Comparison of ENCODE assay signal across 22 cellular contexts in genomic region chr20:48489656-48490055, GRCh38.
DNase-seq lines count a peak whose midpoint lies in the region; ATAC-seq, FAIRE-seq and TF ChIP-seq lines count a peak whose summit lies in the region.
"Had no signal": no experiment of that assay in that cellular context is flagged by ENCODE, and none has a peak within 500 bp of the region (broad histone marks: within the 10 kb centered on the region; RNA-seq: fewer than 3 reads in every experiment).

No MANE protein-coding gene starts in this region.

- H3K9me3 ChIP-seq in K562 (replicated peaks; ENCODE audit: control insufficient read depth, insufficient read depth, low read depth, low read length): no peaks in the 10 kb centered on the region
- H3K9me3 ChIP-seq in thyroid gland: no peaks in the 10 kb centered on the region
- H3K9me3 ChIP-seq: esophagus muscularis mucosa had no signal

- no TSS peak for BruUV-seq in K562 (replicated peaks; lab: Mats Ljungman, UMichigan)

- H2AFZ ChIP-seq in K562 (ENCODE audit: low read depth, low read length): no peak overlapping the region

- TF ChIP-seq EP300 in K562 (IDR thresholded peaks at IDR 0.05; ENCODE audit: low read length): no peak

- TF ChIP-seq RAD21 in K562 (CRISPR knock-in tag; conservative IDR thresholded peaks at IDR 0.05 in 1 of 2, IDR thresholded peaks at IDR 0.05 in 1 of 2): no peak

- H3K27me3 ChIP-seq in K562 (ENCODE audit: control insufficient read depth in 2 of 2, insufficient read depth in 2 of 2, low read length in 2 of 2) (peaks cover 0 to 4% of the 10 kb centered on the region in 2 experiments; a peak in 2 of 5 replicates), thyroid gland (no peaks in the 10 kb centered on the region)

- H3K79me2 ChIP-seq in K562 (ENCODE audit: control insufficient read depth, insufficient read depth, low read length): no peaks in the 10 kb centered on the region

- H3K36me3 ChIP-seq in K562 (ENCODE audit: control insufficient read depth, insufficient read depth, low read length): no peaks in the 10 kb centered on the region
- no peaks in the 10 kb centered on the region for H3K36me3 ChIP-seq in thyroid gland
- H3K36me3 ChIP-seq: esophagus muscularis mucosa had no signal

- FAIRE-seq in K562 (lab: Jason Lieb, UNC) (no peak), H54 (lab: Jason Lieb, UNC) (no peak)
- FAIRE-seq: astrocyte, urothelium cell line had no signal

- in situ Hi-C loops in K562 (cut with MboI): no loop called here

- H3K4me3 ChIP-seq in K562 (no peak overlapping the region), thyroid gland (replicated peaks in 1 of 3) (no peak overlapping the region)
- H3K4me3 ChIP-seq: esophagus muscularis mucosa, lung had no signal

- TF ChIP-seq POLR2A in K562 (conservative IDR thresholded peaks at IDR 0.05) (no peak), H54 (IDR thresholded peaks at IDR 0.05; ENCODE audit: low read depth, low read length) (no peak), thyroid gland (IDR thresholded peaks at IDR 0.05) (no peak)

- intact Hi-C loops in K562 (cut with micrococcal nuclease) (no loop called here), thyroid gland (cut with DNase I) (no loop called here)

- H3K4me1 ChIP-seq in K562 (replicated peaks in 1 of 2; ENCODE audit: control insufficient read depth in 2 of 2, insufficient read depth in 2 of 2, low read length in 2 of 2): no peaks in the 10 kb centered on the region
- no peaks in the 10 kb centered on the region for H3K4me1 ChIP-seq in thyroid gland
- H3K4me1 ChIP-seq: esophagus muscularis mucosa had no signal

- H4K20me1 ChIP-seq in K562 (replicated peaks; ENCODE audit: control insufficient read depth, insufficient read depth, low read length): no peaks in the 10 kb centered on the region

- no peak overlapping the region for H3K9ac ChIP-seq in K562 (ENCODE audit: insufficient read depth in 1 of 2, low read depth in 2 of 2, low read length in 2 of 2)

- H3K9me1 ChIP-seq in K562 (ENCODE audit: control insufficient read depth, insufficient read depth, low read length): no peaks in the 10 kb centered on the region

- WGBS in K562 (ENCODE audit: insufficient coverage, low coverage, missing lambda C conversion rate): 0% methylated on average over 8 of the region's 8 CpGs
- WGBS in thyroid gland, 2 donors: 57 to 74% methylated on average over 6 to 8 of the region's 8 CpGs

- no peak for TF ChIP-seq CTCF in K562 (IDR thresholded peaks at IDR 0.05 in 2 of 3, conservative IDR thresholded peaks at IDR 0.05 in 1 of 3; ENCODE audit: insufficient read depth in 2 of 3, low read depth in 1 of 3, low read length in 3 of 3)
- no peak for TF ChIP-seq CTCF in thyroid gland (IDR thresholded peaks at IDR 0.05)

- POLR2A ChIA-PET in K562 (lab: Yijun Ruan, JAX): no interaction called here

- DNase-seq in NCI-H1092 treated with DMSO at 0.1 percent for 48 hours (lab: John Stamatoyannopoulos, UW): peak; percentile 38
- no peak for DNase-seq in NCI-H1092 (lab: John Stamatoyannopoulos, UW)
- DNase-seq in NCI-H1694 treated with DMSO at 0.1 percent for 48 hours (lab: John Stamatoyannopoulos, UW): peak; percentile 94
- no peak for DNase-seq in K562 (ENCODE audit: extremely low read depth in 1 of 4, low spot score in 3 of 4)
- DNase-seq in pons (ENCODE audit: low spot score): peak; percentile 28
- no peak for DNase-seq in NOMO-1 treated with dmso at 0.1 percent for 144 hours (lab: John Stamatoyannopoulos, UW; ENCODE audit: unreplicated experiment)
- DNase-seq in H54 (ENCODE audit: insufficient read length, low spot score): no peak
- DNase-seq in thyroid gland: no peak
- DNase-seq: 8988T; activated CD4-positive, alpha-beta T cell treated with anti-CD3 and anti-CD28 coated beads for 1 hour; activated naive CD4-positive, alpha-beta T cell treated with Interleukin-2 at 50 U/mL for 16 hours; glutamatergic neuron; GOT3; immature natural killer cell; NCI-H2029 treated with DMSO at 0.1 percent for 48 hours; SHP77; stimulated activated naive CD4-positive, alpha-beta T cell treated with Interleukin-2 at 50 U/mL for 16 hours had no signal

- H3K4me2 ChIP-seq in K562 (ENCODE audit: insufficient read depth, low read length): no peak overlapping the region

- H3K27ac ChIP-seq in K562 (ENCODE audit: extremely low read depth, low read depth, low read length) (no peak overlapping the region), thyroid gland (no peak overlapping the region)
- H3K27ac ChIP-seq: esophagus muscularis mucosa had no signal

- ATAC-seq in K562: no peak
- ATAC-seq: natural killer cell treated with Interleukin-12 subunit alpha and Interleukin-12 subunit beta and Interleukin-15 and Interleukin-18, amount 100 ng/mL, for 72 hours had no signal

- CTCF ChIA-PET in K562 (lab: Yijun Ruan, JAX; ENCODE audit: low intra/inter-chr PET ratio): no interaction called here

TF ChIP-seq in K562, 482 proteins besides CTCF, POLR2A, EP300 and RAD21:
- TF ChIP-seq C11orf30 (IDR thresholded peaks at IDR 0.05; ENCODE audit: low read depth): no peak
- TF ChIP-seq EGR1 (conservative IDR thresholded peaks at IDR 0.05): peak; percentile 24; the same call in 1 of the 2 replicates

Comparison
In these comparisons a context has a peak if more than half of its experiments do, and no peak if none do; other contexts are left out.
1. DNase-seq: peak in NCI-H1092 treated with DMSO at 0.1 percent for 48 hours (single experiment), NCI-H1694 treated with DMSO at 0.1 percent for 48 hours (single experiment) and pons (single experiment); none in NCI-H1092 (single experiment), K562 (0 of 4), NOMO-1 treated with dmso at 0.1 percent for 144 hours (single experiment), H54 (single experiment) and thyroid gland (0 of 2).